In genomic region chr9:123326662-123327093, GRCh38 we compare ENCODE assay signal across 8 cellular contexts. TPM values are rescaled to one million over a fixed set of nuclear protein-coding genes. Genes with fewer than 3 reads are reported as not detected.
DNase-seq lines count a peak whose midpoint lies in the region; ATAC-seq and FAIRE-seq lines count a peak whose summit lies in the region.
"Had no signal": no experiment of that assay in that cellular context is flagged by ENCODE, and none has a peak within 500 bp of the region (broad histone marks: within the 10 kb centered on the region; RNA-seq: fewer than 3 reads in every experiment).

No MANE protein-coding gene starts in this region.

- peaks cover 50% of the 10 kb centered on the region for H3K4me1 Mint-ChIP-seq in stimulated activated effector memory CD8-positive, alpha-beta T cell treated with anti-CD3 and anti-CD28 coated beads, Interleukin-12 subunit alpha, Interleukin-12 subunit beta, amount 100 ng/mL, for 72 hours
- H3K4me1 Mint-ChIP-seq in activated CD4-positive, alpha-beta T cell treated with anti-CD3 and anti-CD28 coated beads, Interleukin-2, amount 10 ng/mL, durations not matched to agents 24 days and 14 days, result peaks cover 28% of the 10 kb centered on the region

- peak overlapping the region; percentile 74 for H3K27ac Mint-ChIP-seq in stimulated activated effector memory CD8-positive, alpha-beta T cell treated with anti-CD3 and anti-CD28 coated beads, Interleukin-12 subunit alpha, Interleukin-12 subunit beta, amount 100 ng/mL, for 72 hours
- H3K27ac Mint-ChIP-seq in activated CD4-positive, alpha-beta T cell treated with anti-CD3 and anti-CD28 coated beads, Interleukin-2, amount 10 ng/mL, durations not matched to agents 24 days and 14 days, result no peak overlapping the region

- DNase-seq in GM19239 (ENCODE audit: insufficient read length, low spot score) (no peak), caudate nucleus (lab: John Stamatoyannopoulos, UW) (peak in 1 of 61 donors; percentile 22), NCI-H2107 (lab: John Stamatoyannopoulos, UW) (no peak)
- no peak for DNase-seq in stimulated activated effector memory CD8-positive, alpha-beta T cell treated with anti-CD3 and anti-CD28 coated beads, Interleukin-12 subunit alpha, Interleukin-12 subunit beta, amount 100 ng/mL, for 72 hours (ENCODE audit: low spot score in 2 of 2)
- no peak for DNase-seq in activated CD4-positive, alpha-beta T cell treated with anti-CD3 and anti-CD28 coated beads, Interleukin-2, amount 10 ng/mL, durations not matched to agents 24 days and 14 days
- DNase-seq: activated CD8-positive, alpha-beta memory T cell treated with anti-CD3 and anti-CD28 coated beads, Interleukin-2, amount 50 U/mL, for 4 hours had no signal

- H3K4me3 Mint-ChIP-seq in stimulated activated effector memory CD8-positive, alpha-beta T cell treated with anti-CD3 and anti-CD28 coated beads, Interleukin-12 subunit alpha, Interleukin-12 subunit beta, amount 100 ng/mL, for 72 hours, result no peak overlapping the region
- H3K4me3 Mint-ChIP-seq in activated CD4-positive, alpha-beta T cell treated with anti-CD3 and anti-CD28 coated beads, Interleukin-2, amount 10 ng/mL, durations not matched to agents 24 days and 14 days, result no peak overlapping the region

- H3K9me3 Mint-ChIP-seq in stimulated activated effector memory CD8-positive, alpha-beta T cell treated with anti-CD3 and anti-CD28 coated beads, Interleukin-12 subunit alpha, Interleukin-12 subunit beta, amount 100 ng/mL, for 72 hours, result no peaks in the 10 kb centered on the region
- no peaks in the 10 kb centered on the region for H3K9me3 Mint-ChIP-seq in activated CD4-positive, alpha-beta T cell treated with anti-CD3 and anti-CD28 coated beads, Interleukin-2, amount 10 ng/mL, durations not matched to agents 24 days and 14 days

- intact Hi-C loops in activated CD4-positive, alpha-beta T cell treated with anti-CD3 and anti-CD28 coated beads, Interleukin-2, amount 10 ng/mL, durations not matched to agents 24 days and 14 days (cut with micrococcal nuclease), result no loop called here

- FAIRE-seq in GM19239 (lab: Jason Lieb, UNC), result peak; percentile 67

- ATAC-seq in HG03469 (IDR thresholded peaks at IDR 0.05; ENCODE audit: unreplicated experiment), result peak; percentile 38
- ATAC-seq in stimulated activated effector memory CD8-positive, alpha-beta T cell treated with anti-CD3 and anti-CD28 coated beads, Interleukin-12 subunit alpha, Interleukin-12 subunit beta, amount 100 ng/mL, for 72 hours, result no peak
- ATAC-seq in HG03025 (IDR thresholded peaks at IDR 0.05; ENCODE audit: low FRiP score, unreplicated experiment), result no peak

- H3K36me3 Mint-ChIP-seq in stimulated activated effector memory CD8-positive, alpha-beta T cell treated with anti-CD3 and anti-CD28 coated beads, Interleukin-12 subunit alpha, Interleukin-12 subunit beta, amount 100 ng/mL, for 72 hours, result peaks cover 5% of the 10 kb centered on the region
- no peaks in the 10 kb centered on the region for H3K36me3 Mint-ChIP-seq in activated CD4-positive, alpha-beta T cell treated with anti-CD3 and anti-CD28 coated beads, Interleukin-2, amount 10 ng/mL, durations not matched to agents 24 days and 14 days (ENCODE audit: low read depth)

- no peaks in the 10 kb centered on the region for H3K27me3 Mint-ChIP-seq in activated CD4-positive, alpha-beta T cell treated with anti-CD3 and anti-CD28 coated beads, Interleukin-2, amount 10 ng/mL, durations not matched to agents 24 days and 14 days

- H3K27ac ChIP-seq in caudate nucleus (ENCODE audit: low read depth, low read length), result peak overlapping the region; percentile 13

RNA-seq across cellular contexts. Expression of gene CRB2, which starts 29.3 kb away (rescaled TPM):
- total RNA-seq in activated CD4-positive, alpha-beta T cell treated with anti-CD3 and anti-CD28 coated beads, Interleukin-2, amount 10 ng/mL, durations not matched to agents 24 days and 14 days, result not detected in 2 replicates

RNA-seq across cellular contexts. Expression of gene STRBP, which starts 58.3 kb away (rescaled TPM):
- 25.1 and 25.8 TPM in 2 replicates for total RNA-seq in activated CD4-positive, alpha-beta T cell treated with anti-CD3 and anti-CD28 coated beads, Interleukin-2, amount 10 ng/mL, durations not matched to agents 24 days and 14 days
